ENCODE assay signal across 1 cellular context in genomic region chr10:18659784-18660561, GRCh38.
A peak's percentile ranks its signal among the peaks of the same experiment; 100 is the strongest.
TF ChIP-seq lines count a peak whose summit lies in the region.

No MANE protein-coding gene starts in this region.

TF ChIP-seq in HepG2, 621 proteins besides CTCF, POLR2A, EP300 and RAD21 (continues in another document):
- TF ChIP-seq SP5 (CRISPR knock-in tag; IDR thresholded peaks at IDR 0.05; ENCODE audit: borderline replicate concordance, low read depth) = no peak
- peak; percentile 60; the same call in 1 of the 2 replicates for TF ChIP-seq CEBPB (IDR thresholded peaks at IDR 0.05; ENCODE audit: borderline replicate concordance, low read depth, low read length)
- TF ChIP-seq REL (CRISPR knock-in tag; conservative IDR thresholded peaks at IDR 0.05) = 0 out of 2 replicates have a peak, but pooled peaks have one; percentile 8
- TF ChIP-seq ZSCAN29 (CRISPR knock-in tag; conservative IDR thresholded peaks at IDR 0.05) = no peak
- TF ChIP-seq ZNF333 (CRISPR knock-in tag; IDR thresholded peaks at IDR 0.05; ENCODE audit: borderline replicate concordance) = no peak
- TF ChIP-seq SOX6 (IDR thresholded peaks at IDR 0.05) = no peak
- TF ChIP-seq SOX6 (CRISPR knock-in tag; IDR thresholded peaks at IDR 0.05) = no peak
- TF ChIP-seq FOXP4 (CRISPR knock-in tag; IDR thresholded peaks at IDR 0.05) = peak; percentile 10; the same call in 1 of the 2 replicates
- no peak for TF ChIP-seq ZNF891 (CRISPR knock-in tag; IDR thresholded peaks at IDR 0.05)
- TF ChIP-seq XBP1 (CRISPR knock-in tag; IDR thresholded peaks at IDR 0.05) = no peak
- TF ChIP-seq, protein P1, sequence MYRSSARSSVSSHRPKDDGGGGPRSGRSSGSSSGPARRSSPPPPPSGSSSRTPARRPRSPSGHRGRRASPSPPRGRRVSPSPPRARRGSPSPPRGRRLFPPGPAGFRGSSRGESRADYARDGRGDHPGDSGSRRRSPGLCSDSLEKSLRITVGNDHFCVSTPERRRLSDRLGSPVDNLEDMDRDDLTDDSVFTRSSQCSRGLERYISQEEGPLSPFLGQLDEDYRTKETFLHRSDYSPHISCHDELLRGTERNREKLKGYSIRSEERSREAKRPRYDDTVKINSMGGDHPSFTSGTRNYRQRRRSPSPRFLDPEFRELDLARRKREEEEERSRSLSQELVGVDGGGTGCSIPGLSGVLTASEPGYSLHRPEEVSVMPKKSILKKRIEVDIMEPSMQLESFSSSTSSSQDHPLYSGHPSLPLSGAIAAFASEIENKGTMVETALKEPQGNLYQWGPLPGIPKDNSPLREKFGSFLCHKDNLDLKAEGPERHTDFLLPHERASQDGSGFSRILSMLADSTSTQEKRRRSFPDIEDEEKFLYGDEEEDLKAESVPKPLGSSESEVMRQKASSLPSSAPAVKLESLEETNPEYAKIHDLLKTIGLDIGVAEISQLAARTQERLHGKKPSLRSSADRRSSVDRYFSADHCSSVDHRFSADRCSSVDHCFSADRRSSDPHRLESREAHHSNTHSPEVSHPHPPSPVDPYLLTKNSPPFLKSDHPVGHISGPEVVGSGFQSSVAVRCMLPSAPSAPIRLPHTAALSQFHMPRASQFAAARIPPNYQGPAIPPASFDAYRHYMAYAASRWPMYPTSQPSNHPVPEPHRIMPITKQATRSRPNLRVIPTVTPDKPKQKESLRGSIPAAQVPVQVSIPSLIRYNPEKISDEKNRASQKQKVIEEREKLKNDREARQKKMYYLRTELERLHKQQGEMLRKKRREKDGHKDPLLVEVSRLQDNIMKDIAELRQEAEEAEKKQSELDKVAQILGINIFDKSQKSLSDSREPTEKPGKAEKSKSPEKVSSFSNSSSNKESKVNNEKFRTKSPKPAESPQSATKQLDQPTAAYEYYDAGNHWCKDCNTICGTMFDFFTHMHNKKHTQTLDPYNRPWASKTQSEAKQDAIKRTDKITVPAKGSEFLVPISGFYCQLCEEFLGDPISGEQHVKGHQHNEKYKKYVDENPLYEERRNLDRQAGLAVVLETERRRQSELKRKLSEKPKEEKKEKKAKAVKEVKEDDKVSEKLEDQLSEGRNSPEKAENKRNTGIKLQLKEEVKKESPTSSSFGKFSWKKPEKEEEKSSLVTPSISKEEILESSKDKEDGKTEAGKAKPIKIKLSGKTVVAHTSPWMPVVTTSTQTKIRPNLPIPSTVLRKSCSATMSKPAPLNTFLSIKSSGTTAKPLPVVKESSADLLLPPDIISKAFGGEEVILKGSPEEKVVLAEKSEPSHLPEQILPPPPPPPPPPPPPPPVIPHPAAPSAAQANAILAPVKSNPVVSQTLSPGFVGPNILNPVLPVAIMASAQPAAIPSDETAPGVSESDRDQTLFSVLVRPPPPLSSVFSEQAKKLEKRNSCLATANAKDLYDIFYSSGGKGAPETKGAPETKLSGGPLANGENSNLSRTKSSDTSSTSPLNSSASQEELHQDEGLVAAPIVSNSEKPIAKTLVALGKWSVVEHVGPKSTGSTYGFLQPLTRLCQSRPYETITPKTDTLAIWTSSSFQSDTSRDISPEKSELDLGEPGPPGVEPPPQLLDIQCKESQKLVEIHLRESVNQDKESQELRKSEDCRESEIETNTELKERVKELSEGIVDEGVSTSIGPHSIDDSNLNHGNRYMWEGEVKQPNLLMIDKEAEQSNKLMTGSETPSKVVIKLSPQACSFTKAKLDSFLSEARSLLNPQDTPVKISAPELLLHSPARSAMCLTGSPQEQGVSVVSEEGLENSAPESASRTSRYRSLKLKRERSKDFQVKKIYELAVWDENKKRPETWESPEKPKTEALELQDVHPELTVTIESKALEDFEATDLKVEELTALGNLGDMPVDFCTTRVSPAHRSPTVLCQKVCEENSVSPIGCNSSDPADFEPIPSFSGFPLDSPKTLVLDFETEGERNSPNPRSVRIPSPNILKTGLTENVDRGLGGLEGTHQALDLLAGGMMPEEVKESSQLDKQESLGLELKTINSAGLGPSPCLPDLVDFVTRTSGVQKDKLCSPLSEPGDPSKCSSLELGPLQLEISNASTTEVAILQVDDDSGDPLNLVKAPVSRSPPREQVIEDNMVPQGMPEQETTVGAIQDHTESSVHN (CRISPR knock-in tag; IDR thresholded peaks at IDR 0.05) = no peak
- TF ChIP-seq ZNF878 (CRISPR knock-in tag; IDR thresholded peaks at IDR 0.05) = no peak
- TF ChIP-seq GRHL1 (CRISPR knock-in tag; conservative IDR thresholded peaks at IDR 0.05) = no peak
- TF ChIP-seq DR1 (CRISPR knock-in tag; IDR thresholded peaks at IDR 0.05) = no peak
- no peak for TF ChIP-seq EED (CRISPR knock-in tag; IDR thresholded peaks at IDR 0.05)
- TF ChIP-seq MYPOP (CRISPR knock-in tag; IDR thresholded peaks at IDR 0.05) = no peak
- TF ChIP-seq, protein P2, sequence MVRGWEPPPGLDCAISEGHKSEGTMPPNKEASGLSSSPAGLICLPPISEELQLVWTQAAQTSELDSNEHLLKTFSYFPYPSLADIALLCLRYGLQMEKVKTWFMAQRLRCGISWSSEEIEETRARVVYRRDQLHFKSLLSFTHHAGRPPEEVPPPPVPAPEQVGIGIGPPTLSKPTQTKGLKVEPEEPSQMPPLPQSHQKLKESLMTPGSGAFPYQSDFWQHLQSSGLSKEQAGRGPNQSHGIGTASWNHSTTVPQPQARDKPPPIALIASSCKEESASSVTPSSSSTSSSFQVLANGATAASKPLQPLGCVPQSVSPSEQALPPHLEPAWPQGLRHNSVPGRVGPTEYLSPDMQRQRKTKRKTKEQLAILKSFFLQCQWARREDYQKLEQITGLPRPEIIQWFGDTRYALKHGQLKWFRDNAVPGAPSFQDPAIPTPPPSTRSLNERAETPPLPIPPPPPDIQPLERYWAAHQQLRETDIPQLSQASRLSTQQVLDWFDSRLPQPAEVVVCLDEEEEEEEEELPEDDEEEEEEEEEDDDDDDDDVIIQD (CRISPR knock-in tag; IDR thresholded peaks at IDR 0.05; ENCODE audit: low read depth) = no peak
- no peak for TF ChIP-seq ISX (CRISPR knock-in tag; conservative IDR thresholded peaks at IDR 0.05)
- TF ChIP-seq JUND (CRISPR knock-in tag; IDR thresholded peaks at IDR 0.05) = peak; percentile 33; the same call in 1 of the 2 replicates
- TF ChIP-seq, protein P3, sequence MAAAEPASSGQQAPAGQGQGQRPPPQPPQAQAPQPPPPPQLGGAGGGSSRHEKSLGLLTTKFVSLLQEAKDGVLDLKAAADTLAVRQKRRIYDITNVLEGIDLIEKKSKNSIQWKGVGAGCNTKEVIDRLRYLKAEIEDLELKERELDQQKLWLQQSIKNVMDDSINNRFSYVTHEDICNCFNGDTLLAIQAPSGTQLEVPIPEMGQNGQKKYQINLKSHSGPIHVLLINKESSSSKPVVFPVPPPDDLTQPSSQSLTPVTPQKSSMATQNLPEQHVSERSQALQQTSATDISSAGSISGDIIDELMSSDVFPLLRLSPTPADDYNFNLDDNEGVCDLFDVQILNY (CRISPR knock-in tag; conservative IDR thresholded peaks at IDR 0.05) = peak; percentile 53; the same call in 1 of the 2 replicates
- TF ChIP-seq ZNF710 (CRISPR knock-in tag; IDR thresholded peaks at IDR 0.05; ENCODE audit: borderline replicate concordance) = no peak
- TF ChIP-seq ASH2L (IDR thresholded peaks at IDR 0.05; ENCODE audit: insufficient read length, low read depth, low read length) = peak; percentile 18
- no peak for TF ChIP-seq FOXO4 (CRISPR knock-in tag; conservative IDR thresholded peaks at IDR 0.05)
- TF ChIP-seq TOPORS (CRISPR knock-in tag; IDR thresholded peaks at IDR 0.05) = 0 out of 2 replicates have a peak, but pooled peaks have one; percentile 13
- TF ChIP-seq HOXA9 (CRISPR knock-in tag; IDR thresholded peaks at IDR 0.05; ENCODE audit: borderline replicate concordance) = no peak
- no peak for TF ChIP-seq ZNF264 (CRISPR knock-in tag; IDR thresholded peaks at IDR 0.05)
- no peak for TF ChIP-seq SMAD3 (CRISPR knock-in tag; IDR thresholded peaks at IDR 0.05)
- TF ChIP-seq MAFG (CRISPR knock-in tag; IDR thresholded peaks at IDR 0.05) = no peak
- TF ChIP-seq ATAD3A (CRISPR knock-in tag; IDR thresholded peaks at IDR 0.05) = no peak
- TF ChIP-seq ARHGAP35 (CRISPR knock-in tag; IDR thresholded peaks at IDR 0.05; ENCODE audit: borderline replicate concordance) = no peak
- peak; percentile 70 for TF ChIP-seq ZEB1 (IDR thresholded peaks at IDR 0.05; ENCODE audit: insufficient replicate concordance, low read depth)
- TF ChIP-seq DNMT1 (CRISPR knock-in tag; IDR thresholded peaks at IDR 0.05) = 0 out of 2 replicates have a peak, but pooled peaks have one; percentile 9
- TF ChIP-seq, protein P4, sequence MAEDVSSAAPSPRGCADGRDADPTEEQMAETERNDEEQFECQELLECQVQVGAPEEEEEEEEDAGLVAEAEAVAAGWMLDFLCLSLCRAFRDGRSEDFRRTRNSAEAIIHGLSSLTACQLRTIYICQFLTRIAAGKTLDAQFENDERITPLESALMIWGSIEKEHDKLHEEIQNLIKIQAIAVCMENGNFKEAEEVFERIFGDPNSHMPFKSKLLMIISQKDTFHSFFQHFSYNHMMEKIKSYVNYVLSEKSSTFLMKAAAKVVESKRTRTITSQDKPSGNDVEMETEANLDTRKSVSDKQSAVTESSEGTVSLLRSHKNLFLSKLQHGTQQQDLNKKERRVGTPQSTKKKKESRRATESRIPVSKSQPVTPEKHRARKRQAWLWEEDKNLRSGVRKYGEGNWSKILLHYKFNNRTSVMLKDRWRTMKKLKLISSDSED (CRISPR knock-in tag; IDR thresholded peaks at IDR 0.05) = no peak
- peak; percentile 18; the same call in 1 of the 2 replicates for TF ChIP-seq TFDP1 (CRISPR knock-in tag; IDR thresholded peaks at IDR 0.05; ENCODE audit: borderline replicate concordance)
- TF ChIP-seq RELA (CRISPR knock-in tag; IDR thresholded peaks at IDR 0.05) = no peak
